11 cellular contexts compared by ENCODE assay signal in the genomic region with DNA sequence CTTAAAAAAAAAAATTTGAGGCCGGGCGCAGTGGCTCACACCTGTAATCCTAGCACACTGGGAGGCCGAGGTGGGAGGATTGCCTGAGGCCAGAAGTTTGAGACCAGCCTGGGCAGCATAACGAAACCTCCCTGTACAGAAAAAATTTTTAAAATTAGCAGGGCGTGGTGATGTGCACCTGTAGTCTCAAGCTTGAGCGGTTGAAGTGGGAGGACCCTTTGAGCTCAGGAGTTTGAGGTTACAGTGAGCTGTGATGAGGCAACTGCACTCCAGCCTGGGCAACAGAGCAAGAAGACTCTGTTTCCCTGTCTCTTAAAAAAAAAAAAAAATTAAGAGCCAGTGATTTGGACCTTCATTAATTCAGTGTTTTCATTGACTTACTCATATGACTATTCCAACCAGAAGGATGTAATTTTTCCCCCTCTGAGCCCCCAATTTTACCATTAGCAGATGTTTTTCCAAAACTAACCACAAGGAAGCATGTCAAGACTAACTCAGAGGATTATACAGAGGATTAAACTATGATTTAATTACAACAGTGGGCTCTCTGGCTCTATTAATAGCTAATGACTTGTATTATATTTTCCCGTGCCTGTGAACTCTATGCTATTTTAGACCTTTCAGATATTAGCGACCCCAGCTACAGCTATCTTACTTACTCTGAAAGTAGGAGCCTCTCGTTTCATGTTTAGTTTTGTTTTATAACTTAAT.
A peak's percentile ranks its signal among the peaks of the same experiment; 100 is the strongest.
DNase-seq lines count a peak whose midpoint lies in the region; ATAC-seq and TF ChIP-seq lines count a peak whose summit lies in the region.
"Had no signal": no experiment of that assay in that cellular context is flagged by ENCODE, and none has a peak within 500 bp of the region (broad histone marks: within the 10 kb centered on the region; RNA-seq: fewer than 3 reads in every experiment).

No MANE protein-coding gene starts in this region.

- H3K27ac ChIP-seq in right cardiac atrium (ENCODE audit: low read length) (peak overlapping the region; percentile 66), dorsolateral prefrontal cortex (no peak overlapping the region)
- H3K27ac ChIP-seq: RWPE1 had no signal

- H3K27me3 ChIP-seq in right cardiac atrium (ENCODE audit: control insufficient read depth, insufficient read depth) (no peaks in the 10 kb centered on the region), dorsolateral prefrontal cortex (no peaks in the 10 kb centered on the region)

- H3K4me1 ChIP-seq in right cardiac atrium (ENCODE audit: control insufficient read depth, insufficient read depth, low read length): peaks cover 17% of the 10 kb centered on the region

- 79% methylated on average over 9 of the region's 9 CpGs for WGBS in right cardiac atrium

- ATAC-seq in GM18508 (IDR thresholded peaks at IDR 0.05; ENCODE audit: insufficient read depth, unreplicated experiment) (peak; percentile 40), GM21717 (IDR thresholded peaks at IDR 0.05; ENCODE audit: unreplicated experiment) (peak; percentile 67), HG03520 (IDR thresholded peaks at IDR 0.05; ENCODE audit: unreplicated experiment) (peak; percentile 42), right cardiac atrium (no peak), HG02970 (IDR thresholded peaks at IDR 0.05; ENCODE audit: low FRiP score, unreplicated experiment) (no peak)

- no peaks in the 10 kb centered on the region for H3K9me3 ChIP-seq in right cardiac atrium (ENCODE audit: control insufficient read depth, low read length)

- intact Hi-C loops in right cardiac atrium (cut with DNase I): no loop called here
- intact Hi-C loops in dorsolateral prefrontal cortex (cut with DNase I): no loop called here

- no peak for TF ChIP-seq CTCF in dorsolateral prefrontal cortex (IDR thresholded peaks at IDR 0.05 in 54 of 56, conservative IDR thresholded peaks at IDR 0.05 in 2 of 56; ENCODE audit: low read depth in 1 of 56, partially characterized antibody in 56 of 56)

- H3K4me3 ChIP-seq in right cardiac atrium (ENCODE audit: low read length) (no peak overlapping the region), dorsolateral prefrontal cortex (no peak overlapping the region)

- DNase-seq in right cardiac atrium: no peak
- no peak for DNase-seq in DMS53 (lab: John Stamatoyannopoulos, UW)
- DNase-seq in dorsolateral prefrontal cortex: no peak
- no peak for DNase-seq in NOMO-1 (lab: John Stamatoyannopoulos, UW; ENCODE audit: unreplicated experiment in 2 of 2)
- DNase-seq: activated T-cell treated with anti-CD3 and anti-CD28 coated beads, Interleukin-2, amount 50 U/mL, for 48 hours; EL had no signal

Comparison
In these comparisons a context has a peak if more than half of its experiments do, and no peak if none do; other contexts are left out.
1. ATAC-seq: peak in GM18508 (single experiment), GM21717 (single experiment) and HG03520 (single experiment); none in right cardiac atrium (0 of 2) and HG02970 (single experiment).